ENCODE assay signal across 28 cellular contexts in genomic region chr10:117514971-117515370, GRCh38. TPM values are rescaled to one million over a fixed set of nuclear protein-coding genes. Genes with fewer than 3 reads are reported as not detected.
"Had no signal": no experiment of that assay in that cellular context is flagged by ENCODE, and none has a peak within 500 bp of the region (broad histone marks: within the 10 kb centered on the region; RNA-seq: fewer than 3 reads in every experiment).

No MANE protein-coding gene starts in this region.

- H3K4me3 ChIP-seq: heart right ventricle, hepatocyte, left lung, lung, psoas muscle, skin epidermis, stomach, suprapubic skin, thoracic aorta, tibial artery, uterus had no signal

- H3K27ac ChIP-seq: heart right ventricle, hepatocyte, left lung, neutrophil, parathyroid adenoma, psoas muscle, skin epidermis, stomach, suprapubic skin, thoracic aorta, tibial artery, uterus had no signal

- H3K27me3 ChIP-seq: suprapubic skin, tibial artery, uterus had no signal

- H3K36me3 Mint-ChIP-seq: stimulated activated naive B cell treated with anti-CD40 and anti-IgM and Interleukin-4, amounts not matched to agents 10 μg/mL and 1 μg/mL and 100 μg/mL, for 72 hours had no signal

- DNase-seq: heart right ventricle; kidney; left colon; left lung; mesendoderm; naive thymus-derived CD8-positive, alpha-beta T cell; occipital lobe; psoas muscle; right cardiac atrium; stimulated activated CD4-positive, alpha-beta T cell treated with anti-CD3 and anti-CD28 coated beads, Interleukin-12 subunit alpha, Interleukin-12 subunit beta, amount 100 ng/mL, for 4 hours; stimulated activated CD4-positive, alpha-beta T cell treated with anti-CD3 and anti-CD28 coated beads, Interleukin-15, amount 100 ng/mL, for 24 hours; stimulated activated CD4-positive, alpha-beta T cell treated with anti-CD3 and anti-CD28 coated beads, Interleukin-2, amount 100 ng/mL, for 24 hours; stimulated activated CD4-positive, alpha-beta T cell treated with anti-CD3 and anti-CD28 coated beads, Interleukin-4, amount 100 ng/mL, for 1 hour; stimulated activated naive B cell treated with anti-CD40 and anti-IgM and Interleukin-4, amounts not matched to agents 10 μg/mL and 1 μg/mL and 100 μg/mL, for 72 hours; stimulated activated naive CD8-positive, alpha-beta T cell treated with anti-CD3 and anti-CD28 coated beads, Interleukin-15, Interleukin-2, amounts not matched to agents 100 U/mL and 50 U/mL, for 24 hours; stomach; tibial artery had no signal

- H3K4me3 Mint-ChIP-seq: naive thymus-derived CD8-positive, alpha-beta T cell; nephron; neural crest cell; stimulated activated naive B cell treated with anti-CD40 and anti-IgM and Interleukin-4, amounts not matched to agents 10 μg/mL and 1 μg/mL and 100 μg/mL, for 72 hours; type B pancreatic cell had no signal

- H3K9me3 Mint-ChIP-seq: nephron, neural crest cell, type B pancreatic cell had no signal

- H3K27me3 Mint-ChIP-seq: type B pancreatic cell had no signal

- H3K4me2 ChIP-seq: hepatocyte had no signal

- H3K36me3 ChIP-seq: heart right ventricle, left lung, neutrophil, stomach, suprapubic skin, thoracic aorta, tibial artery, uterus had no signal

- H3K4me1 ChIP-seq: heart right ventricle, left lung, parathyroid adenoma, psoas muscle, stomach, uterus had no signal

- H3K4me1 Mint-ChIP-seq: naive thymus-derived CD8-positive, alpha-beta T cell; stimulated activated naive B cell treated with anti-CD40 and anti-IgM and Interleukin-4, amounts not matched to agents 10 μg/mL and 1 μg/mL and 100 μg/mL, for 72 hours had no signal

- H3K27ac Mint-ChIP-seq: naive thymus-derived CD8-positive, alpha-beta T cell; nephron; stimulated activated naive B cell treated with anti-CD40 and anti-IgM and Interleukin-4, amounts not matched to agents 10 μg/mL and 1 μg/mL and 100 μg/mL, for 72 hours; type B pancreatic cell had no signal

- H3K79me2 ChIP-seq: hepatocyte, parathyroid adenoma had no signal

- H3K9ac ChIP-seq: parathyroid adenoma had no signal

- FAIRE-seq: kidney had no signal

- H2AFZ ChIP-seq: hepatocyte, parathyroid adenoma had no signal

- H3K9me3 ChIP-seq: heart right ventricle, left lung, neutrophil, psoas muscle, stomach, suprapubic skin, thoracic aorta, tibial artery, uterus had no signal

RNA-seq across cellular contexts. Expression of gene EMX2, which starts 27.6 kb away (rescaled TPM):
- total RNA-seq: hepatocyte; left lung; naive thymus-derived CD8-positive, alpha-beta T cell; stomach; thoracic aorta had no signal
- polyA plus RNA-seq: hepatocyte; lung; naive thymus-derived CD8-positive, alpha-beta T cell had no signal
